In the genomic region with DNA sequence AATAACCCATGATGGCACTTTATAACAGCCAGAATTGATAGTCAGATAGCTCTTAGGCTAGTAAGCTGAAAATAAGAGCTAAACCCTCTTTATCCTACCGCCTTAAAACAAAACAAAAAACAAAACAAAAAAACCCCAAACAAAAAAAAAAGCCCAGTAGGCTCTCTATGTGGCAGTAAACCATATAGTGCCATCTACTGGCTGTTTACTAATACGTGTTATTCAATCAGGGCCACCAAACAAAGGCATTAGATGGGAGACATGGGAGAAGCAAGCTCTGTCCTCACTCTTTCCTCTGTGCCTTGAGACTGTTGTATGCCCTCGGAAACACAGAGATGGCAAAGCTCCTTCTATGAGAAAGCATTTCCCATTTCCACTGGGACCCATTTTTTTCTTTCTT, we compare ENCODE assay signal across 8 cellular contexts.
A peak's percentile ranks its signal among the peaks of the same experiment; 100 is the strongest.
DNase-seq lines count a peak whose midpoint lies in the region; ATAC-seq and TF ChIP-seq lines count a peak whose summit lies in the region.

No MANE protein-coding gene starts in this region.

- H3K27me3 ChIP-seq in PC-3 (ENCODE audit: low read length) (no peaks in the 10 kb centered on the region), skeletal muscle satellite cell (ENCODE audit: control insufficient read depth, insufficient read depth, low read length) (no peaks in the 10 kb centered on the region)

- no peak overlapping the region for H2AFZ ChIP-seq in PC-3 (ENCODE audit: low read length)

- no peaks in the 10 kb centered on the region for H4K20me1 ChIP-seq in PC-3 (ENCODE audit: low read length)

- TF ChIP-seq CTCF in PC-3 (conservative IDR thresholded peaks at IDR 0.05; ENCODE audit: low read depth, low read length), result peak; percentile 70
- TF ChIP-seq CTCF in fibroblast of pulmonary artery (IDR thresholded peaks at IDR 0.05; ENCODE audit: low read length, missing control alignments), result peak; percentile 55

- no peaks in the 10 kb centered on the region for H3K36me3 Mint-ChIP-seq in activated T-helper 2 cell treated with anti-CD3 and anti-CD28 coated beads, Interferon-gamma antibody, Interleukin-2, Interleukin-4, amounts not matched to agents 10 μg/mL and 5 μg/mL and 100 μg/mL, durations not matched to agents 14 hours and 24 hours and 36 hours (ENCODE audit: low read depth)

- H3K79me2 ChIP-seq in PC-3 (ENCODE audit: low read length), result no peaks in the 10 kb centered on the region

- H3K4me1 ChIP-seq in PC-3 (ENCODE audit: insufficient read depth, low read length) (no peaks in the 10 kb centered on the region), skeletal muscle satellite cell (ENCODE audit: control insufficient read depth, insufficient read depth, low read length) (peaks cover 11% of the 10 kb centered on the region)

- CTCF ChIA-PET in PC-3 (lab: Charles Lee), result interaction anchor here (0.6 to 1.0 kb wide), 2 partner anchors 44 to 202 kb away, joined by 3 to 4 read pairs; no protein-coding TSS in a partner anchor

- H3K36me3 ChIP-seq in PC-3 (ENCODE audit: low read depth, low read length) (no peaks in the 10 kb centered on the region), skeletal muscle satellite cell (ENCODE audit: insufficient read depth, low read length) (no peaks in the 10 kb centered on the region)

- no peaks in the 10 kb centered on the region for H3F3A ChIP-seq in PC-3 (ENCODE audit: low read length, unreplicated experiment)

- H3K27ac ChIP-seq in PC-3 (ENCODE audit: low read length), result no peak overlapping the region

- H3K27ac Mint-ChIP-seq in activated T-helper 2 cell treated with anti-CD3 and anti-CD28 coated beads, Interferon-gamma antibody, Interleukin-2, Interleukin-4, amounts not matched to agents 10 μg/mL and 5 μg/mL and 100 μg/mL, durations not matched to agents 14 hours and 24 hours and 36 hours, result no peak overlapping the region

- no peaks in the 10 kb centered on the region for H3K9me3 Mint-ChIP-seq in activated T-helper 2 cell treated with anti-CD3 and anti-CD28 coated beads, Interferon-gamma antibody, Interleukin-2, Interleukin-4, amounts not matched to agents 10 μg/mL and 5 μg/mL and 100 μg/mL, durations not matched to agents 14 hours and 24 hours and 36 hours

- intact Hi-C loops in PC-3 (cut with micrococcal nuclease), result loop anchor here (5.0 kb wide), 1 partner anchor 47 kb away; no protein-coding TSS in a partner anchor
- intact Hi-C loops in activated T-helper 2 cell treated with anti-CD3 and anti-CD28 coated beads, Interferon-gamma antibody, Interleukin-2, Interleukin-4, amounts not matched to agents 10 μg/mL and 5 μg/mL and 100 μg/mL, durations not matched to agents 14 hours and 24 hours and 36 hours (cut with micrococcal nuclease), result loop anchor here (2.0 kb wide), 1 partner anchor 580 kb away; no protein-coding TSS in a partner anchor

- no peaks in the 10 kb centered on the region for H3K9me3 ChIP-seq in PC-3 (ENCODE audit: low read length)
- no peaks in the 10 kb centered on the region for H3K9me3 ChIP-seq in skeletal muscle satellite cell (replicated peaks; ENCODE audit: low read length)

- 0 out of 2 replicates have a peak overlapping the region, but pooled peaks have one; percentile 52 for H3K4me2 ChIP-seq in PC-3 (ENCODE audit: low read length)
- peak overlapping the region; percentile 70 for H3K4me2 ChIP-seq in skeletal muscle satellite cell (ENCODE audit: low read length)

- ATAC-seq in GM18873 (IDR thresholded peaks at IDR 0.05; ENCODE audit: low FRiP score, unreplicated experiment) (peak; percentile 62), PC-3 (peak; percentile 78)

- no peaks in the 10 kb centered on the region for H3K9me2 ChIP-seq in PC-3 (replicated peaks; ENCODE audit: low read length)

- H3K9ac ChIP-seq in PC-3 (ENCODE audit: low read length), result no peak overlapping the region
- peak overlapping the region; percentile 57 for H3K9ac ChIP-seq in skeletal muscle satellite cell (ENCODE audit: low read depth, low read length)

- no peaks in the 10 kb centered on the region for H3K27me3 Mint-ChIP-seq in activated T-helper 2 cell treated with anti-CD3 and anti-CD28 coated beads, Interferon-gamma antibody, Interleukin-2, Interleukin-4, amounts not matched to agents 10 μg/mL and 5 μg/mL and 100 μg/mL, durations not matched to agents 14 hours and 24 hours and 36 hours (ENCODE audit: low read depth)

- H3K4me3 ChIP-seq in PC-3 (ENCODE audit: low read length) (no peak overlapping the region), fibroblast of pulmonary artery (replicated peaks; ENCODE audit: low read depth, low read length) (no peak overlapping the region), skeletal muscle satellite cell (ENCODE audit: low read length) (peak overlapping the region; percentile 55)

- H3K4me1 Mint-ChIP-seq in activated T-helper 2 cell treated with anti-CD3 and anti-CD28 coated beads, Interferon-gamma antibody, Interleukin-2, Interleukin-4, amounts not matched to agents 10 μg/mL and 5 μg/mL and 100 μg/mL, durations not matched to agents 14 hours and 24 hours and 36 hours (ENCODE audit: low read depth), result no peaks in the 10 kb centered on the region

- BruUV-seq in PC-3 (replicated peaks; lab: Mats Ljungman, UMichigan), result no TSS peak

- H3K4me3 Mint-ChIP-seq in activated T-helper 2 cell treated with anti-CD3 and anti-CD28 coated beads, Interferon-gamma antibody, Interleukin-2, Interleukin-4, amounts not matched to agents 10 μg/mL and 5 μg/mL and 100 μg/mL, durations not matched to agents 14 hours and 24 hours and 36 hours (ENCODE audit: low read depth), result no peak overlapping the region

- peak; percentile 29 for DNase-seq in Ammon's horn (ENCODE audit: low spot score)
- DNase-seq in KG1 (lab: John Stamatoyannopoulos, UW), result peak; percentile 1
- peak; percentile 61 for DNase-seq in PC-3
- DNase-seq in fibroblast of pulmonary artery (ENCODE audit: low read depth), result peak; percentile 46
- DNase-seq in activated T-helper 2 cell treated with anti-CD3 and anti-CD28 coated beads, Interferon-gamma antibody, Interleukin-2, Interleukin-4, amounts not matched to agents 10 μg/mL and 5 μg/mL and 100 μg/mL, durations not matched to agents 14 hours and 24 hours and 36 hours (ENCODE audit: low spot score), result no peak
- DNase-seq in glomerular visceral epithelial cell (ENCODE audit: extremely low spot score), result no peak

- POLR2A ChIA-PET in PC-3 (lab: Charles Lee; ENCODE audit: unreplicated experiment), result interaction anchor here (0.5 to 0.6 kb wide), 3 partner anchors 47 to 135 kb away, joined by 3 to 7 read pairs (median 4); no protein-coding TSS in a partner anchor

Comparison
In these comparisons a context has a peak if more than half of its experiments do, and no peak if none do; other contexts are left out.
1. DNase-seq: peak in Ammon's horn (single experiment), KG1 (single experiment), PC-3 (single experiment) and fibroblast of pulmonary artery (single experiment); none in activated T-helper 2 cell treated with anti-CD3 and anti-CD28 coated beads, Interferon-gamma antibody, Interleukin-2, Interleukin-4, amounts not matched to agents 10 μg/mL and 5 μg/mL and 100 μg/mL, durations not matched to agents 14 hours and 24 hours and 36 hours (single experiment) and glomerular visceral epithelial cell (single experiment).